Comparison of ENCODE assay signal across 11 cellular contexts in the genomic region with DNA sequence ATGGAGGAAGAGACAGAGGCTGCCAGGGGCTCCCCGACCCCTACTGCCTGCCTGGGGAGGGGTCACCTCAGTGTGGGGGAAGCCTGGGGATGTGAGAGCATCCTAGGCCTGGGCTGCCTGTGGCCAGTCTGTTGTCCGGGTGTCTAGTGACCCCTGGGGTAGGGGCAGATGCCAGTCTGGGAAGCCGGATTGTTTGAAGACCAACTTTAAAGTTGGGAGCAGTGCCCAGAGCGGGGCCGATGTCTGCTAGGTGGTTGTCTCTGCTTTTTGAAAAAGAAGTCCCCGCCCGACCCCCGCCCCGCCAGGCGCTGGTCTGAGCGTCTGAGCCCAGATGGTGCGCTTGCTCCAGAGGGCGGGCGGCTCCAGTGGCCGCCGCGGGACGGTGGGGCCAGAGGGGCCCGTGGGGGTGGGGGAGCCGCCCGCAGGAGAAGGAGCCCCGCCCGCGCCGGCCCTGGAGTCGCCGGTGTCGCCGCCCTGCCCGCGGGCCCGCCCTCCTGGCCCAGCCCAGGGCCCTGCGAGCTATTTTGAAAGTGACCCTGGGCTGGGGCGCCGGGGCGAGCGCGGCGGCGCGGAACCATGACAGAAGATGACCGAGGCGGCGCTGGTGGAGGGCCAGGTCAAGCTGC. TPM values are rescaled to one million over a fixed set of nuclear protein-coding genes. Genes with fewer than 3 reads are reported as not detected.
DNase-seq lines count a peak whose midpoint lies in the region; ATAC-seq, FAIRE-seq and TF ChIP-seq lines count a peak whose summit lies in the region.
"Had no signal": no experiment of that assay in that cellular context is flagged by ENCODE, and none has a peak within 500 bp of the region (broad histone marks: within the 10 kb centered on the region; RNA-seq: fewer than 3 reads in every experiment).

A gene with protein sequence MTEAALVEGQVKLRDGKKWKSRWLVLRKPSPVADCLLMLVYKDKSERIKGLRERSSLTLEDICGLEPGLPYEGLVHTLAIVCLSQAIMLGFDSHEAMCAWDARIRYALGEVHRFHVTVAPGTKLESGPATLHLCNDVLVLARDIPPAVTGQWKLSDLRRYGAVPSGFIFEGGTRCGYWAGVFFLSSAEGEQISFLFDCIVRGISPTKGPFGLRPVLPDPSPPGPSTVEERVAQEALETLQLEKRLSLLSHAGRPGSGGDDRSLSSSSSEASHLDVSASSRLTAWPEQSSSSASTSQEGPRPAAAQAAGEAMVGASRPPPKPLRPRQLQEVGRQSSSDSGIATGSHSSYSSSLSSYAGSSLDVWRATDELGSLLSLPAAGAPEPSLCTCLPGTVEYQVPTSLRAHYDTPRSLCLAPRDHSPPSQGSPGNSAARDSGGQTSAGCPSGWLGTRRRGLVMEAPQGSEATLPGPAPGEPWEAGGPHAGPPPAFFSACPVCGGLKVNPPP (plus strand): TSS at position 517 of the 626 bp plus-strand sequence. CDS start 70 bp downstream, at position 587.

- H3K79me2 ChIP-seq in GM12878 (ENCODE audit: control insufficient read depth, insufficient read depth, low read length), result no peaks in the 10 kb centered on the region

- H3K4me3 ChIP-seq in HEK293 (ENCODE audit: low read depth, low read length), result peak within 1 kb of the TSS; percentile 30
- H3K4me3 ChIP-seq in GM12878, result no peak within 1 kb of the TSS
- peak within 1 kb of the TSS; percentile 56 for H3K4me3 ChIP-seq in suprapubic skin

- ATAC-seq in GM12878, result peak; percentile 56

- H3K9me3 ChIP-seq in HEK293 (ENCODE audit: control insufficient read depth, insufficient read depth, low read depth, low read length) (no peaks in the 10 kb centered on the region), GM12878 (replicated peaks; ENCODE audit: control insufficient read depth, insufficient read depth, low read length) (no peaks in the 10 kb centered on the region), suprapubic skin (no peaks in the 10 kb centered on the region)

- RAD21 ChIA-PET in GM12878 (lab: Charles Lee; ENCODE audit: unreplicated experiment), result no interaction called here

- 47% methylated on average over 10 of the region's 44 CpGs for WGBS in GM12878 (ENCODE audit: insufficient coverage, insufficient replicate concordance, low lambda C conversion rate, missing lambda C conversion rate)
- WGBS in suprapubic skin, result no CpG with 5 or more reads among the region's 44 CpGs

- no peak within 1 kb of the TSS for H3K27ac ChIP-seq in HEK293 (ENCODE audit: extremely low read depth, low read depth, low read length)
- H3K27ac ChIP-seq in GM12878 (ENCODE audit: control insufficient read depth, insufficient read depth), result no peak within 1 kb of the TSS
- no peak within 1 kb of the TSS for H3K27ac ChIP-seq in suprapubic skin

- H3K36me3 ChIP-seq in HEK293 (ENCODE audit: control insufficient read depth in 2 of 2, insufficient read depth in 1 of 2, low read length in 2 of 2) (no peaks in the 10 kb centered on the region), GM12878 (ENCODE audit: control insufficient read depth in 2 of 2, insufficient read depth in 2 of 2, low read length in 1 of 2) (no peaks in the 10 kb centered on the region), suprapubic skin (no peaks in the 10 kb centered on the region)

- TF ChIP-seq EP300 in GM12878 (IDR thresholded peaks at IDR 0.05; ENCODE audit: borderline replicate concordance in 1 of 2, control insufficient read depth in 1 of 2, low read depth in 2 of 2, low read length in 2 of 2) (no peak), suprapubic skin (IDR thresholded peaks at IDR 0.05) (no peak)

- TF ChIP-seq RAD21 in GM12878 (IDR thresholded peaks at IDR 0.05; ENCODE audit: insufficient read depth, low read depth, low read length), result no peak

- POLR2A ChIA-PET in HEK293 (lab: Yijun Ruan, JAX), result no interaction called here
- POLR2A ChIA-PET in GM12878 (lab: Charles Lee), result no interaction called here

- intact Hi-C loops in GM12878 (cut with micrococcal nuclease; ENCODE audit: unreplicated experiment), result no loop called here

- no peak for FAIRE-seq in GM12878 (lab: Jason Lieb, UNC)

- H3K27me3 ChIP-seq in GM12878 (replicated peaks in 1 of 2; ENCODE audit: control insufficient read depth in 2 of 2, insufficient read depth in 2 of 2, low read length in 1 of 2) (peaks cover 0 to 5% of the 10 kb centered on the region in 2 experiments; a peak in 2 of 4 replicates), suprapubic skin (peaks cover 54% of the 10 kb centered on the region)

- TF ChIP-seq CTCF in HEK293 (tag by site-specific recombination; IDR thresholded peaks at IDR 0.05) (no peak), GM12878 (IDR thresholded peaks at IDR 0.05 in 2 of 3, conservative IDR thresholded peaks at IDR 0.05 in 1 of 3; ENCODE audit: control insufficient read depth in 2 of 3, extremely low read depth in 1 of 3, insufficient read depth in 1 of 3, low read depth in 3 of 3, low read length in 3 of 3) (no peak), suprapubic skin (IDR thresholded peaks at IDR 0.05) (no peak)

- H4K20me1 ChIP-seq in GM12878 (ENCODE audit: control insufficient read depth, insufficient read depth), result no peaks in the 10 kb centered on the region

- SMC1A ChIA-PET in GM12878 (lab: Charles Lee; ENCODE audit: uncharacterized antibody, unreplicated experiment), result no interaction called here

- in situ Hi-C loops in GM12878 (cut with MboI), result no loop called here

- H3K4me1 ChIP-seq in HEK293 (ENCODE audit: control insufficient read depth, insufficient read depth, low read length) (no peaks in the 10 kb centered on the region), GM12878 (ENCODE audit: control insufficient read depth, insufficient read depth, low read length) (no peaks in the 10 kb centered on the region), suprapubic skin (peaks cover 25% of the 10 kb centered on the region)

- DNase-seq in GM12878 (ENCODE audit: low read depth, low spot score) (no peak), left kidney (ENCODE audit: low read depth, low spot score) (peak; percentile 71), suprapubic skin (ENCODE audit: low spot score in 2 of 2) (no peak), NCI-H187 treated with DMSO at 0.1 percent for 48 hours (lab: John Stamatoyannopoulos, UW) (no peak), nucleus accumbens (lab: John Stamatoyannopoulos, UW) (no peak), C1 segment of cervical spinal cord (lab: John Stamatoyannopoulos, UW) (no peak), NCI-H1436 (lab: John Stamatoyannopoulos, UW) (no peak)
- DNase-seq: midbrain; NCI-H2171; stimulated activated CD8-positive, alpha-beta memory T cell treated with anti-CD3 and anti-CD28 coated beads, Interleukin-4, amount 100 ng/mL, for 48 hours had no signal

- CTCF ChIA-PET in HEK293 (lab: Yijun Ruan, JAX) (no interaction called here), GM12878 (lab: Yijun Ruan, JAX) (no interaction called here)

- no TSS peak for BruUV-seq in GM12878 (replicated peaks; lab: Mats Ljungman, UMichigan)

- no peak within 1 kb of the TSS for H2AFZ ChIP-seq in GM12878 (ENCODE audit: control insufficient read depth, low read depth, low read length)

- no peak for TF ChIP-seq POLR2A in GM12878 (IDR thresholded peaks at IDR 0.05; ENCODE audit: low read depth, low read length)
- TF ChIP-seq POLR2A in suprapubic skin (IDR thresholded peaks at IDR 0.05), result no peak

- no peak within 1 kb of the TSS for H3K4me2 ChIP-seq in GM12878 (ENCODE audit: control insufficient read depth, insufficient read depth)

- no peak within 1 kb of the TSS for H3K9ac ChIP-seq in GM12878 (ENCODE audit: control insufficient read depth, insufficient read depth, low read length)

TF ChIP-seq in HEK293, 187 proteins besides CTCF, POLR2A, EP300 and RAD21 (continues in another document):
- TF ChIP-seq ZNF426 (tag by site-specific recombination; IDR thresholded peaks at IDR 0.05) (no peak), ZBTB7A (tag by site-specific recombination; IDR thresholded peaks at IDR 0.05; ENCODE audit: low read depth) (no peak), ZNF792 (tag by site-specific recombination; IDR thresholded peaks at IDR 0.05) (no peak), ZNF623 (tag by site-specific recombination; IDR thresholded peaks at IDR 0.05) (no peak), ZSCAN23 (tag by site-specific recombination; IDR thresholded peaks at IDR 0.05) (no peak)

TF ChIP-seq in GM12878, 131 proteins besides CTCF, POLR2A, EP300 and RAD21:
- TF ChIP-seq GABPA (IDR thresholded peaks at IDR 0.05; ENCODE audit: low read depth) (no peak), STAT3 (IDR thresholded peaks at IDR 0.05; ENCODE audit: low read depth, low read length) (no peak), JUND (IDR thresholded peaks at IDR 0.05; ENCODE audit: low read depth, low read length) (no peak)
TF ChIP-seq in GM12878: peak in this region for 0.

RNA-seq across cellular contexts. Expression of the gene that starts here (rescaled TPM):
- 0.56 TPM in 1 of 2 replicates, not detected in the other for total RNA-seq in GM12878 (2013; cell fraction: nucleolus; rRNA removed)
- total RNA-seq in GM12878 (2014; rRNA removed) (0.23 and 0.33 TPM in 2 replicates), GM12878 (2014; rRNA removed; fragmentation: Illumina TruSeq; extraction: Trizol) (not detected in 2 replicates), GM12878 (2021) (0.13 and 0.27 TPM in 2 replicates), suprapubic skin (10 to 100 TPM in 1 of 4 donors, 1 to 10 TPM in 3; 1.7 to 11.2 (median 2.6) TPM)
- not detected for polyA plus RNA-seq in GM12878 (2011; ENCODE audit: low read depth)
- polyA plus RNA-seq in GM12878 (2011; rRNA removed) (0.09 and 0.23 TPM in 2 replicates), GM12878 (2014; fragmentation: Illumina TruSeq; extraction: Trizol) (not detected in 2 replicates), GM12878 (2014; fragmentation: Nextera tagmentation; extraction: Ambion mirVana) (under 1 TPM in 1 of 2 experiments, not detected in 1; 0.04 TPM), GM12878 (2014; rRNA removed) (0.23 and 0.46 TPM in 2 replicates), GM12878 (2016; fragmentation: Nextera tagmentation; extraction: Ambion mirVana) (under 1 TPM in 1 of 2 experiments, not detected in 1; 0.09 TPM)
- 1.2 and 1.5 TPM in 2 replicates for polyA plus RNA-seq in GM12878 (2011; cell fraction: cytosol; rRNA removed)
- polyA plus RNA-seq in GM12878 (2011; cell fraction: nucleus; rRNA removed), result 3.5 and 3.7 TPM in 2 replicates
- 0.12 and 0.15 TPM in 2 replicates for polyA plus RNA-seq in GM12878 (2012)
- 1.9 TPM in 1 of 2 replicates, not detected in the other for polyA minus RNA-seq in GM12878 (2011; rRNA and poly(A)+ RNA removed)
- 0.73 TPM in 1 of 2 replicates, not detected in the other for polyA minus RNA-seq in GM12878 (2011; cell fraction: cytosol; rRNA and poly(A)+ RNA removed)
- polyA minus RNA-seq in GM12878 (2011; cell fraction: nucleus; rRNA and poly(A)+ RNA removed), result 0.36 and 1.4 TPM in 2 replicates
